ENCODE assay signal across 9 cellular contexts in the genomic region with DNA sequence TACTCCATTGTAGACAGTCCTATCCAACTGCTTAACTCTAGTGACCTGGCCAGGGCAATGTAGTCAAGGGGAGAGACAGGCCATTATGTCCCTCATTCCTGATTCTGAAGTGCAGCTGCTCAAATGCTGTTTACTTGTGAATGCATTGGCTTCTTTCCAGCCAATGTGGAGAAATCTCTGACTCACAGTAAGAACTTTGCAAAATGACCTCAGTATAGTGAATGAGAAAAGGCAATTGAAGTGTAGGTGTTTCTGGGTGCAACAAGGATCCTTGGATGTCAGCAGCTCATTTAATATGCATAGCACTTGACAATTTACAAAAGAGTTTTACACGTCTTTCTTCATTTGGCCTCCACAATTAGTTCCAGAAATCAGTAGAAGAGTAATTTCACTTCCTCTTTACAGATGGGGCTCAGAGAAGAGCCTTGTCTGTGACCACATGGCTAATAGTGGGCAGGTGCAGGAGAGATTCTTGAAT.
DNase-seq lines count a peak whose midpoint lies in the region; ATAC-seq, FAIRE-seq and TF ChIP-seq lines count a peak whose summit lies in the region.
"Had no signal": no experiment of that assay in that cellular context is flagged by ENCODE, and none has a peak within 500 bp of the region (broad histone marks: within the 10 kb centered on the region; RNA-seq: fewer than 3 reads in every experiment).

No MANE protein-coding gene starts in this region.

- no peak overlapping the region for H3K9ac ChIP-seq in kidney (ENCODE audit: low read length in 2 of 2)

- H3K4me1 Mint-ChIP-seq in memory B cell = peaks cover 6% of the 10 kb centered on the region
- no peaks in the 10 kb centered on the region for H3K4me1 Mint-ChIP-seq in activated T-helper 17 cell treated with anti-CD3 and anti-CD28 coated beads, Interleukin-2, amount 50 U/mL, for 72 hours

- no peaks in the 10 kb centered on the region for H3K36me3 Mint-ChIP-seq in memory B cell
- H3K36me3 Mint-ChIP-seq in activated T-helper 17 cell treated with anti-CD3 and anti-CD28 coated beads, Interleukin-2, amount 50 U/mL, for 72 hours (ENCODE audit: low read depth) = no peaks in the 10 kb centered on the region

- H3K9me3 Mint-ChIP-seq in memory B cell = no peaks in the 10 kb centered on the region
- H3K9me3 Mint-ChIP-seq in activated T-helper 17 cell treated with anti-CD3 and anti-CD28 coated beads, Interleukin-2, amount 50 U/mL, for 72 hours = no peaks in the 10 kb centered on the region
- H3K9me3 Mint-ChIP-seq: activated CD8-positive, alpha-beta T cell treated with anti-CD3 and anti-CD28 coated beads for 36 hours had no signal

- no peak for FAIRE-seq in kidney (lab: Jason Lieb, UNC)

- no peaks in the 10 kb centered on the region for H3K27me3 Mint-ChIP-seq in memory B cell
- no peaks in the 10 kb centered on the region for H3K27me3 Mint-ChIP-seq in activated T-helper 17 cell treated with anti-CD3 and anti-CD28 coated beads, Interleukin-2, amount 50 U/mL, for 72 hours

- no peaks in the 10 kb centered on the region for H3K9me3 ChIP-seq in kidney (ENCODE audit: control insufficient read depth in 1 of 2, low read length in 2 of 2)

- no peak for TF ChIP-seq CTCF in kidney (IDR thresholded peaks at IDR 0.05; ENCODE audit: borderline replicate concordance, extremely low read depth, insufficient read depth)

- no peaks in the 10 kb centered on the region for H3K4me1 ChIP-seq in kidney (ENCODE audit: control insufficient read depth in 1 of 2, insufficient read depth in 1 of 2, low read depth in 1 of 2, low read length in 2 of 2)

- ATAC-seq in GM18858 (IDR thresholded peaks at IDR 0.05; ENCODE audit: unreplicated experiment) (peak; percentile 98), HG02642 (IDR thresholded peaks at IDR 0.05; ENCODE audit: poor library complexity, unreplicated experiment) (peak; percentile 95), memory B cell (ENCODE audit: low read depth) (peak; percentile 46)
- no peak for ATAC-seq in activated T-helper 17 cell treated with anti-CD3 and anti-CD28 coated beads, Interleukin-2, amount 50 U/mL, for 72 hours (replicated peaks)
- ATAC-seq: activated CD8-positive, alpha-beta T cell treated with anti-CD3 and anti-CD28 coated beads for 36 hours had no signal

- no peaks in the 10 kb centered on the region for H3K36me3 ChIP-seq in kidney (ENCODE audit: control insufficient read depth in 1 of 2, insufficient read depth in 2 of 2, low read length in 2 of 2)

- DNase-seq in NCI-H2029 (lab: John Stamatoyannopoulos, UW) (peak; percentile 40), memory B cell (ENCODE audit: low spot score in 2 of 2) (no peak), kidney (no peak), retina (no peak), ureter (ENCODE audit: low spot score) (no peak)
- DNase-seq: activated CD8-positive, alpha-beta T cell treated with anti-CD3 and anti-CD28 coated beads for 36 hours had no signal

- no peak overlapping the region for H3K27ac Mint-ChIP-seq in memory B cell
- no peak overlapping the region for H3K27ac Mint-ChIP-seq in activated T-helper 17 cell treated with anti-CD3 and anti-CD28 coated beads, Interleukin-2, amount 50 U/mL, for 72 hours
- H3K27ac Mint-ChIP-seq: activated CD8-positive, alpha-beta T cell treated with anti-CD3 and anti-CD28 coated beads for 36 hours had no signal

- intact Hi-C loops in kidney (cut with DNase I) = no loop called here

- H3K4me3 Mint-ChIP-seq in memory B cell = no peak overlapping the region
- H3K4me3 Mint-ChIP-seq in activated T-helper 17 cell treated with anti-CD3 and anti-CD28 coated beads, Interleukin-2, amount 50 U/mL, for 72 hours = no peak overlapping the region
- H3K4me3 Mint-ChIP-seq: activated CD8-positive, alpha-beta T cell treated with anti-CD3 and anti-CD28 coated beads for 36 hours had no signal

- no peak overlapping the region for H3K4me3 ChIP-seq in kidney (ENCODE audit: low read length in 2 of 2)

- no peak overlapping the region for H3K27ac ChIP-seq in kidney (ENCODE audit: low read depth in 2 of 2, low read length in 2 of 2)
